In genomic region chr20:63224272-63225081, GRCh38 we compare ENCODE assay signal across 8 cellular contexts. TPM values are rescaled to one million over a fixed set of nuclear protein-coding genes. Genes with fewer than 3 reads are reported as not detected.
DNase-seq lines count a peak whose midpoint lies in the region; ATAC-seq, FAIRE-seq and TF ChIP-seq lines count a peak whose summit lies in the region.

No MANE protein-coding gene starts in this region.

- POLR2A ChIA-PET in CD4-positive, alpha-beta T cell (lab: Charles Lee): no interaction called here

- H3K4me1 ChIP-seq in SJCRH30 (peaks cover 29% of the 10 kb centered on the region), heart left ventricle (peaks cover 0 to 11% (median 4%) of the 10 kb centered on the region in 12 donors)

- H3K27ac ChIP-seq in SJCRH30 (no peak overlapping the region), heart left ventricle (no peak overlapping the region)
- H3K27ac ChIP-seq in CD4-positive, alpha-beta T cell (ENCODE audit: low read depth, low read length): no peak overlapping the region

- no peaks in the 10 kb centered on the region for H3K36me3 ChIP-seq in SJCRH30
- no peaks in the 10 kb centered on the region for H3K36me3 ChIP-seq in heart left ventricle

- H3K9me3 ChIP-seq in SJCRH30 (replicated peaks): no peaks in the 10 kb centered on the region
- H3K9me3 ChIP-seq in heart left ventricle: no peaks in the 10 kb centered on the region
- H3K9me3 ChIP-seq in CD4-positive, alpha-beta T cell (ENCODE audit: control insufficient read depth, low read length): no peaks in the 10 kb centered on the region

- H3K4me3 ChIP-seq in SJCRH30: no peak overlapping the region
- no peak overlapping the region for H3K4me3 ChIP-seq in heart left ventricle

- peak in 4 of 12 donors; percentile 10 to 41 (median 29) for TF ChIP-seq CTCF in heart left ventricle (IDR thresholded peaks at IDR 0.05)
- peak; percentile 29 for TF ChIP-seq CTCF in type B pancreatic cell (conservative IDR thresholded peaks at IDR 0.05)
- no peak for TF ChIP-seq CTCF in CD4-positive, alpha-beta T cell (IDR thresholded peaks at IDR 0.05)

- H3K9me3 Mint-ChIP-seq in type B pancreatic cell: no peaks in the 10 kb centered on the region
- H3K9me3 Mint-ChIP-seq in CD4-positive, alpha-beta T cell: no peaks in the 10 kb centered on the region

- H3K4me1 Mint-ChIP-seq in type B pancreatic cell (ENCODE audit: unreplicated experiment): peaks cover 18% of the 10 kb centered on the region
- H3K4me1 Mint-ChIP-seq in CD4-positive, alpha-beta T cell (ENCODE audit: low read depth): no peaks in the 10 kb centered on the region

- H3K36me3 Mint-ChIP-seq in type B pancreatic cell: no peaks in the 10 kb centered on the region
- no peaks in the 10 kb centered on the region for H3K36me3 Mint-ChIP-seq in CD4-positive, alpha-beta T cell (ENCODE audit: low read depth)

- intact Hi-C loops in heart left ventricle (cut with DNase I): loop anchor here in 1 of 10 donors (5.0 kb wide), 1 partner anchor 47 kb away; no protein-coding TSS in a partner anchor
- intact Hi-C loops in CD4-positive, alpha-beta T cell (cut with DNase I, micrococcal nuclease): no loop called here

- FAIRE-seq in GM19239 (lab: Jason Lieb, UNC): no peak

- TF ChIP-seq POLR2A in heart left ventricle (IDR thresholded peaks at IDR 0.05): no peak

- ATAC-seq in heart left ventricle: peak; percentile 22 to 83 (median 68)
- no peak for ATAC-seq in CD4-positive, alpha-beta T cell (ENCODE audit: poor library complexity)

- CTCF ChIA-PET in CD4-positive, alpha-beta T cell (lab: Charles Lee): interaction anchor here (1.2 to 2.7 kb wide), 4 partner anchors 11 to 157 kb away, joined by 5 to 16 read pairs (median 10); partner anchors contain the start of gene BIRC7

- WGBS in heart left ventricle, 4 donors: 17 to 36% (median 27%) methylated on average over 8 to 16 of the region's 16 CpGs

- H3K27me3 ChIP-seq in SJCRH30: peaks cover 25% of the 10 kb centered on the region; the same call in 1 of the 2 replicates
- peaks cover 0 to 11% (median 0%) of the 10 kb centered on the region in 9 donors for H3K27me3 ChIP-seq in heart left ventricle
- H3K27me3 ChIP-seq in CD4-positive, alpha-beta T cell (ENCODE audit: control insufficient read depth, insufficient read depth, low read length): peaks cover 9% of the 10 kb centered on the region

- DNase-seq in NCI-H2081 (lab: John Stamatoyannopoulos, UW) (peak; percentile 39 to 62), NCI-H2081 treated with DMSO at 0.1 percent for 48 hours (lab: John Stamatoyannopoulos, UW) (no peak), SJCRH30 (peak; percentile 94 to 96), heart left ventricle (peak; percentile 45 to 81 (median 71)), type B pancreatic cell (ENCODE audit: extremely low spot score, unreplicated experiment) (no peak), mucosa of gallbladder (ENCODE audit: low spot score) (no peak), GM19239 (ENCODE audit: insufficient read length, low spot score) (no peak)
- no peak for DNase-seq in CD4-positive, alpha-beta T cell

- peaks cover 14% of the 10 kb centered on the region for H3K27me3 Mint-ChIP-seq in type B pancreatic cell
- H3K27me3 Mint-ChIP-seq in CD4-positive, alpha-beta T cell: peaks cover 6% of the 10 kb centered on the region

- H3K4me3 Mint-ChIP-seq in type B pancreatic cell: no peak overlapping the region
- H3K4me3 Mint-ChIP-seq in CD4-positive, alpha-beta T cell: no peak overlapping the region

- no peak overlapping the region for H3K27ac Mint-ChIP-seq in type B pancreatic cell
- no peak overlapping the region for H3K27ac Mint-ChIP-seq in CD4-positive, alpha-beta T cell

RNA-seq across cellular contexts. Expression of gene YTHDF1, which starts 8.5 kb away (rescaled TPM):
- total RNA-seq in SJCRH30 (2014; rRNA removed; shearing (Covaris generic)): 83.2 and 84.4 TPM in 2 replicates
- total RNA-seq in heart left ventricle (10 to 100 TPM; 21.4 to 38.2 (median 22.6) TPM), type B pancreatic cell (ENCODE audit: low replicate concordance) (50.4 and 55.6 TPM in 2 replicates), mucosa of gallbladder (40.8 TPM)
- polyA plus RNA-seq in heart left ventricle: 10 to 100 TPM; 14.7 to 20.2 TPM
- 10 to 100 TPM; 43.7 to 44.1 TPM for total RNA-seq in CD4-positive, alpha-beta T cell

RNA-seq across cellular contexts. Expression of gene BIRC7, which starts 11.2 kb away (rescaled TPM):
- 0.10 TPM in 1 of 2 replicates, not detected in the other for total RNA-seq in SJCRH30 (2014; rRNA removed; shearing (Covaris generic))
- total RNA-seq in heart left ventricle (1 to 10 TPM in 2 of 9 donors, under 1 TPM in 4, not detected in 3; 0.20 to 5.6 (median 0.50) TPM), type B pancreatic cell (ENCODE audit: low replicate concordance) (1.2 TPM in 1 of 2 replicates, not detected in the other), mucosa of gallbladder (0.14 TPM)
- not detected for polyA plus RNA-seq in heart left ventricle
- total RNA-seq in CD4-positive, alpha-beta T cell: not detected

RNA-seq across cellular contexts. Expression of gene NKAIN4, which starts 29.8 kb away (rescaled TPM):
- 15.5 and 16.4 TPM in 2 replicates for total RNA-seq in SJCRH30 (2014; rRNA removed; shearing (Covaris generic))
- total RNA-seq in heart left ventricle (not detected), type B pancreatic cell (ENCODE audit: low replicate concordance) (6.5 and 10.2 TPM in 2 replicates), mucosa of gallbladder (not detected)
- polyA plus RNA-seq in heart left ventricle: not detected
- total RNA-seq in CD4-positive, alpha-beta T cell: not detected

RNA-seq across cellular contexts. Expression of gene ARFGAP1, which starts 48.1 kb away (rescaled TPM):
- total RNA-seq in SJCRH30 (2014; rRNA removed; shearing (Covaris generic)): 72.5 and 96.8 TPM in 2 replicates
- total RNA-seq in heart left ventricle (10 to 100 TPM; 14.3 to 51.6 (median 29.2) TPM), type B pancreatic cell (ENCODE audit: low replicate concordance) (132 and 141 TPM in 2 replicates), mucosa of gallbladder (106 TPM)
- 10 to 100 TPM; 41.8 to 43.8 TPM for polyA plus RNA-seq in heart left ventricle
- 100 to 1,000 TPM; 120 TPM for total RNA-seq in CD4-positive, alpha-beta T cell

Comparison
In these comparisons a context has a peak if more than half of its experiments do, and no peak if none do; other contexts are left out.
1. DNase-seq: peak in NCI-H2081 (2 of 2), SJCRH30 (2 of 2) and heart left ventricle (5 of 5); none in NCI-H2081 treated with DMSO at 0.1 percent for 48 hours (single experiment), type B pancreatic cell (single experiment), mucosa of gallbladder (single experiment), CD4-positive, alpha-beta T cell (0 of 10) and GM19239 (single experiment).